8 cellular contexts compared by ENCODE assay signal in genomic region chr17:8185580-8186445, GRCh38. TPM values are rescaled to one million over a fixed set of nuclear protein-coding genes. Genes with fewer than 3 reads are reported as not detected.
DNase-seq lines count a peak whose midpoint lies in the region; ATAC-seq and TF ChIP-seq lines count a peak whose summit lies in the region.

No MANE protein-coding gene starts in this region.

- no peaks in the 10 kb centered on the region for H3K27me3 ChIP-seq in A673 (replicated peaks; ENCODE audit: insufficient read depth, low read depth, low read length, poor library complexity)
- H3K27me3 ChIP-seq in kidney epithelial cell (ENCODE audit: control insufficient read depth, insufficient read depth, low read length): no peaks in the 10 kb centered on the region

- DNase-seq in A673 (ENCODE audit: low spot score) (peak; percentile 85), NCI-H1694 (lab: John Stamatoyannopoulos, UW) (peak; percentile 73), kidney epithelial cell (ENCODE audit: low read depth) (no peak)
- peak; percentile 80 to 97 (median 92) for DNase-seq in activated CD4-positive, CD25-positive, alpha-beta regulatory T cell (lab: John Stamatoyannopoulos, UW)
- DNase-seq in central memory CD8-positive, alpha-beta T cell (ENCODE audit: low spot score in 2 of 2): peak; percentile 89 to 98
- peak; percentile 90 to 94 for DNase-seq in stimulated activated CD4-positive, alpha-beta T cell treated with anti-CD3 and anti-CD28 coated beads, Interleukin-15, amount 100 ng/mL, for 1 hour (ENCODE audit: low read depth in 1 of 2, low spot score in 1 of 2)

- H3K36me3 ChIP-seq in A673 (ENCODE audit: insufficient read depth, low read length, poor library complexity, severe bottlenecking) (no peaks in the 10 kb centered on the region), kidney epithelial cell (ENCODE audit: control insufficient read depth, insufficient read depth, low read length) (no peaks in the 10 kb centered on the region)

- ATAC-seq in GM18909 (IDR thresholded peaks at IDR 0.05; ENCODE audit: poor library complexity, unreplicated experiment): peak; percentile 32
- ATAC-seq in central memory CD8-positive, alpha-beta T cell (replicated peaks; ENCODE audit: extremely low read depth, poor library complexity, severe bottlenecking): peak; percentile 19
- ATAC-seq in GM19455 (IDR thresholded peaks at IDR 0.05; ENCODE audit: unreplicated experiment): no peak

- no peak overlapping the region for H3K27ac Mint-ChIP-seq in central memory CD8-positive, alpha-beta T cell (ENCODE audit: low read depth)

- H3K27ac ChIP-seq in A673 (ENCODE audit: low read depth, low read length, poor library complexity, severe bottlenecking): peak overlapping the region; percentile 85

- no peak overlapping the region for H3K4me3 Mint-ChIP-seq in central memory CD8-positive, alpha-beta T cell

- peaks cover 15% of the 10 kb centered on the region for H3K4me1 ChIP-seq in A673 (ENCODE audit: insufficient read depth, low read length, poor library complexity, severe bottlenecking)

- peaks cover 11% of the 10 kb centered on the region for H3K36me3 Mint-ChIP-seq in central memory CD8-positive, alpha-beta T cell (ENCODE audit: insufficient read depth)

- POLR2A ChIA-PET in A673 (lab: Charles Lee; ENCODE audit: low non-redundant PET): interaction anchor here (0.6 kb wide), 1 partner anchor 240 kb away, joined by 3 read pairs; no protein-coding TSS in a partner anchor

- no peaks in the 10 kb centered on the region for H3K27me3 Mint-ChIP-seq in central memory CD8-positive, alpha-beta T cell

- TF ChIP-seq CTCF in A673 (conservative IDR thresholded peaks at IDR 0.05; ENCODE audit: low read depth, low read length) (no peak), kidney epithelial cell (IDR thresholded peaks at IDR 0.05; ENCODE audit: insufficient read depth, low read length, poor library complexity, severe bottlenecking) (no peak)

- CTCF ChIA-PET in A673 (lab: Charles Lee): no interaction called here

- BruUV-seq in A673 (replicated peaks; lab: Mats Ljungman, UMichigan): no TSS peak

- no peaks in the 10 kb centered on the region for H3K9me3 Mint-ChIP-seq in central memory CD8-positive, alpha-beta T cell

- no peaks in the 10 kb centered on the region for H3K9me3 ChIP-seq in A673 (ENCODE audit: low read depth, low read length, poor library complexity, severe bottlenecking)

- peaks cover 22% of the 10 kb centered on the region for H3K4me1 Mint-ChIP-seq in central memory CD8-positive, alpha-beta T cell

- intact Hi-C loops in A673 (cut with micrococcal nuclease; ENCODE audit: unreplicated experiment): loop anchor here (2.0 kb wide), 1 partner anchor 47 kb away; no protein-coding TSS in a partner anchor

- peak overlapping the region; percentile 82 for H3K4me3 ChIP-seq in A673 (ENCODE audit: low read depth, low read length, poor library complexity, severe bottlenecking)
- peak overlapping the region; percentile 78 for H3K4me3 ChIP-seq in kidney epithelial cell (ENCODE audit: low read depth, low read length)

RNA-seq across cellular contexts. Expression of gene BORCS6, which starts 4.2 kb away (rescaled TPM):
- total RNA-seq in A673 (2021): 3.7 TPM in 2 replicates
- total RNA-seq in kidney epithelial cell: 13.3 and 16.1 TPM in 2 replicates

RNA-seq across cellular contexts. Expression of gene TMEM107, which starts 9.6 kb away (rescaled TPM):
- 19.4 and 25.3 TPM in 2 replicates for total RNA-seq in A673 (2021)
- total RNA-seq in kidney epithelial cell: 10.0 and 14.7 TPM in 2 replicates

RNA-seq across cellular contexts. Expression of gene VAMP2, which starts 23.1 kb away (rescaled TPM):
- total RNA-seq in A673 (2021) (41.3 and 51.0 TPM in 2 replicates), kidney epithelial cell (7.0 and 8.0 TPM in 2 replicates)

RNA-seq across cellular contexts. Expression of gene AURKB, which starts 24.6 kb away (rescaled TPM):
- 209 and 230 TPM in 2 replicates for total RNA-seq in A673 (2021)
- 11.6 and 21.6 TPM in 2 replicates for total RNA-seq in kidney epithelial cell

RNA-seq across cellular contexts. Expression of gene PER1, which starts 33.6 kb away (rescaled TPM):
- 47.1 and 50.0 TPM in 2 replicates for total RNA-seq in A673 (2021)
- total RNA-seq in kidney epithelial cell: 11.0 and 19.4 TPM in 2 replicates
